Comparison of ENCODE assay signal across 12 cellular contexts in genomic region chr1:153357076-153357852, GRCh38. TPM values are rescaled to one million over a fixed set of nuclear protein-coding genes. Genes with fewer than 3 reads are reported as not detected.
A peak's percentile ranks its signal among the peaks of the same experiment; 100 is the strongest.
DNase-seq lines count a peak whose midpoint lies in the region; ATAC-seq and TF ChIP-seq lines count a peak whose summit lies in the region.
"Had no signal": no experiment of that assay in that cellular context is flagged by ENCODE, and none has a peak within 500 bp of the region (broad histone marks: within the 10 kb centered on the region; RNA-seq: fewer than 3 reads in every experiment).

No MANE protein-coding gene starts in this region.

- H3K27ac ChIP-seq in ascending aorta (no peak overlapping the region), thoracic aorta (no peak overlapping the region)
- H3K27ac ChIP-seq: 22Rv1 had no signal

- peak; percentile 84 for ATAC-seq in left colon
- no peak for ATAC-seq in thoracic aorta (ENCODE audit: insufficient number of reproducible peaks, low FRiP score, low read depth)
- no peak for ATAC-seq in GM18861 (IDR thresholded peaks at IDR 0.05; ENCODE audit: unreplicated experiment)

- DNase-seq in NK-92 treated with Interleukin-12 subunit alpha and Interleukin-12 subunit beta, amount 100 ng/mL, for 24 hours (lab: John Stamatoyannopoulos, UW) = peak; percentile 86
- DNase-seq in NK-92 (lab: John Stamatoyannopoulos, UW; ENCODE audit: unreplicated experiment) (no peak), ascending aorta (ENCODE audit: low spot score in 2 of 2) (peak; percentile 18 to 76), left colon (peak; percentile 55 to 61), thoracic aorta (ENCODE audit: low spot score) (no peak), NCI-H510A (lab: John Stamatoyannopoulos, UW) (no peak), retina (no peak)
- DNase-seq: GDM1, occipital lobe had no signal

- H3K4me3 ChIP-seq in ascending aorta (no peak overlapping the region), thoracic aorta (peak overlapping the region; percentile 14)

- no peaks in the 10 kb centered on the region for H3K4me1 ChIP-seq in ascending aorta
- H3K4me1 ChIP-seq in thoracic aorta (ENCODE audit: control insufficient read depth in 1 of 2, low read depth in 2 of 2) = no peaks in the 10 kb centered on the region

- H3K27me3 ChIP-seq in ascending aorta (no peaks in the 10 kb centered on the region), thoracic aorta (replicated peaks; ENCODE audit: insufficient read depth) (no peaks in the 10 kb centered on the region)
- H3K27me3 ChIP-seq: dorsolateral prefrontal cortex had no signal

- H3K9me3 ChIP-seq in ascending aorta (no peaks in the 10 kb centered on the region), thoracic aorta (no peaks in the 10 kb centered on the region)

- intact Hi-C loops in ascending aorta (cut with DNase I) (loop anchor here (5.0 to 10.0 kb wide), 2 partner anchors 258 to 310 kb away; partner anchors contain the start of genes S100A14 and S100A16), left colon (cut with DNase I, micrococcal nuclease) (loop anchor here in 1 of 2 donors (10.0 kb wide), 1 partner anchor 138 kb away; no protein-coding TSS in a partner anchor)

- TF ChIP-seq CTCF in ascending aorta (IDR thresholded peaks at IDR 0.05) = no peak
- no peak for TF ChIP-seq CTCF in thoracic aorta (IDR thresholded peaks at IDR 0.05)

- H3K36me3 ChIP-seq in ascending aorta = no peaks in the 10 kb centered on the region
- H3K36me3 ChIP-seq in thoracic aorta = no peaks in the 10 kb centered on the region

RNA-seq across cellular contexts. Expression of gene S100A9, which starts 0.4 kb away (rescaled TPM):
- total RNA-seq in ascending aorta = 764 TPM
- total RNA-seq in left colon = 10 to 100 TPM in 1 of 2 donors, 1 to 10 TPM in 1; 9.2 to 21.0 TPM
- total RNA-seq in thoracic aorta = 100 to 1,000 TPM; 138 to 478 TPM

RNA-seq across cellular contexts. Expression of gene PGLYRP4, which starts 8.6 kb away (rescaled TPM):
- not detected for total RNA-seq in ascending aorta
- not detected for total RNA-seq in left colon
- total RNA-seq in thoracic aorta = not detected
- total RNA-seq: dorsolateral prefrontal cortex, occipital lobe had no signal

RNA-seq across cellular contexts. Expression of gene S100A12, which starts 18.2 kb away (rescaled TPM):
- total RNA-seq in ascending aorta = not detected
- under 1 TPM in 1 of 2 donors, not detected in 1; 0.85 TPM for total RNA-seq in left colon
- total RNA-seq in thoracic aorta = 10 to 100 TPM in 1 of 2 donors, not detected in 1; 22.5 TPM

RNA-seq across cellular contexts. Expression of gene S100A8, which starts 33.6 kb away (rescaled TPM):
- 33.5 TPM for total RNA-seq in ascending aorta
- 1 to 10 TPM; 1.2 to 6.7 TPM for total RNA-seq in left colon
- total RNA-seq in thoracic aorta = 10 to 100 TPM; 31.5 to 95.4 TPM

RNA-seq across cellular contexts. Expression of gene PGLYRP3, which starts 44.5 kb away (rescaled TPM):
- total RNA-seq in ascending aorta = not detected
- total RNA-seq in left colon = not detected
- not detected for total RNA-seq in thoracic aorta
- total RNA-seq: dorsolateral prefrontal cortex, occipital lobe had no signal

Comparison
In these comparisons a context has a peak if more than half of its experiments do, and no peak if none do; other contexts are left out.
1. DNase-seq: peak in NK-92 treated with Interleukin-12 subunit alpha and Interleukin-12 subunit beta, amount 100 ng/mL, for 24 hours (single experiment), ascending aorta (2 of 2) and left colon (2 of 2); none in NK-92 (single experiment), thoracic aorta (single experiment), NCI-H510A (single experiment) and retina (single experiment).
2. RNA of gene S100A9, which starts 0.4 kb away (total RNA-seq): 764 TPM in ascending aorta (single experiment) and 138 to 478 TPM in thoracic aorta; 9.2 to 21.0 TPM in left colon; every median in the first group is over 4 times any median in the second.